In the genomic region with DNA sequence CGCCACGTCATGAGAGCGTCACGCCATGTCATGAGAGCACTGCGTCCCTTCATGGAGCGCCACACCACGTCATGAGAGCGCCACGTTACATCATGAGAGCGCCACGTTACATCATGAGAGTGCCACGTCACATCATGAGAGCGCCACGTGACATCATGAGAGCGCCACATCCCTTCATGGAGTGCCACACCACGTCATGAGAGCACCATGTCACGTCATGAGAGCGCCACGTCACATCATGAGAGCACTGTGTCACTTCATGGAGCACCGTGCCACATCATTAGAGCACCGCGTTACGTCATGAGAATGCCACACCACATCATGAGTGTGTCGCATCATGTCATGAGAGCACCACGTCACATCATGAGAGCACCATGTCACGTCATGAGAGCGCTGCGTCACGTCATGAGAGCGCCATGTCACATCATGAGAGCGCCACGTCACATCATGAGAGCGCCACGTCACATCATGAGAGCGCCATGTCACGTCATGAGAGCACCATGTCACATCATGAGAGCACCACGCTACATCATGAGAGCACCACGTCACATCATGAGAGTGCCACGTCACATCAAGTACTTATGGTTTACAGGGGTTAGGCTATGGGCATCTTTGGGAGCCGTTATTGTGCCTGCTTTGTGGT, we compare ENCODE assay signal across 1 cellular context.
TF ChIP-seq lines count a peak whose summit lies in the region.

No MANE protein-coding gene starts in this region.

TF ChIP-seq in HEK293T, 16 proteins besides CTCF, POLR2A, EP300 and RAD21:
- TF ChIP-seq LEF1 (IDR thresholded peaks at IDR 0.05; ENCODE audit: borderline replicate concordance) (no peak), FOXM1 (IDR thresholded peaks at IDR 0.05; ENCODE audit: borderline replicate concordance) (no peak)
